ENCODE assay signal across 1 cellular context in the genomic region with DNA sequence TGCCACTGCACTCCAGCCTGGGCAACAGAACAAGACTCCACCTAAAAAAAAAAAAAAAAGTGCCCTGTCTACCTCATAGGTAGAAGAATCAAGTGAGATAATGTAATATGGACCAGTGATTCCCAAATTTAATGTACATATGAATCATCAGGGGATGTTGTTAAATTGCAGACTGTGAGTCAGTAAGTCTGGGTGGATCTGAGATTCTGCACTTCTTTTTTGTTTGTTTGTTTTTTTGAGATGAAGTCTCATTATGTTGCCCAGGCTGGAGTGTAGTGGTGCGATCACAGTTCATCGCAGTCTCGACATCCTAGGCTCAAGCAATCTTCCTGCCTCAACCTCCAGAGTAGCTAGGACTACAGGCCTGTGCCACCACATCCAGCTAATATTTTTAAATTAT.
TF ChIP-seq lines count a peak whose summit lies in the region.

No MANE protein-coding gene starts in this region.

TF ChIP-seq in HEK293, 187 proteins besides CTCF, POLR2A, EP300 and RAD21 (continued from another document and continues in another):
- TF ChIP-seq, protein P1, sequence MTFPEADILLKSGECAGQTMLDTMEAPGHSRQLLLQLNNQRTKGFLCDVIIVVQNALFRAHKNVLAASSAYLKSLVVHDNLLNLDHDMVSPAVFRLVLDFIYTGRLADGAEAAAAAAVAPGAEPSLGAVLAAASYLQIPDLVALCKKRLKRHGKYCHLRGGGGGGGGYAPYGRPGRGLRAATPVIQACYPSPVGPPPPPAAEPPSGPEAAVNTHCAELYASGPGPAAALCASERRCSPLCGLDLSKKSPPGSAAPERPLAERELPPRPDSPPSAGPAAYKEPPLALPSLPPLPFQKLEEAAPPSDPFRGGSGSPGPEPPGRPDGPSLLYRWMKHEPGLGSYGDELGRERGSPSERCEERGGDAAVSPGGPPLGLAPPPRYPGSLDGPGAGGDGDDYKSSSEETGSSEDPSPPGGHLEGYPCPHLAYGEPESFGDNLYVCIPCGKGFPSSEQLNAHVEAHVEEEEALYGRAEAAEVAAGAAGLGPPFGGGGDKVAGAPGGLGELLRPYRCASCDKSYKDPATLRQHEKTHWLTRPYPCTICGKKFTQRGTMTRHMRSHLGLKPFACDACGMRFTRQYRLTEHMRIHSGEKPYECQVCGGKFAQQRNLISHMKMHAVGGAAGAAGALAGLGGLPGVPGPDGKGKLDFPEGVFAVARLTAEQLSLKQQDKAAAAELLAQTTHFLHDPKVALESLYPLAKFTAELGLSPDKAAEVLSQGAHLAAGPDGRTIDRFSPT (tag by site-specific recombination; IDR thresholded peaks at IDR 0.05): peak; percentile 67; the same call in 1 of the 2 replicates
- TF ChIP-seq GLIS1 (tag by site-specific recombination; IDR thresholded peaks at IDR 0.05) (no peak), ZNF266 (tag by site-specific recombination; IDR thresholded peaks at IDR 0.05; ENCODE audit: low read depth) (no peak), ZSCAN30 (tag by site-specific recombination; IDR thresholded peaks at IDR 0.05) (no peak), ZBTB44 (tag by site-specific recombination; IDR thresholded peaks at IDR 0.05) (no peak), KLF8 (tag by site-specific recombination; IDR thresholded peaks at IDR 0.05) (peak; percentile 68; the same call in 1 of the 2 replicates), ZNF571 (tag by site-specific recombination; IDR thresholded peaks at IDR 0.05) (no peak), ZNF157 (tag by site-specific recombination; IDR thresholded peaks at IDR 0.05) (no peak), FEZF1 (tag by site-specific recombination; IDR thresholded peaks at IDR 0.05) (no peak), ZNF830 (tag by site-specific recombination; IDR thresholded peaks at IDR 0.05; ENCODE audit: low read depth) (no peak), ZNF416 (tag by site-specific recombination; IDR thresholded peaks at IDR 0.05) (no peak), RBAK (tag by site-specific recombination; IDR thresholded peaks at IDR 0.05) (0 out of 2 replicates have a peak, but pooled peaks have one; percentile 17), OSR2 (tag by site-specific recombination; IDR thresholded peaks at IDR 0.05) (no peak; the same call in 1 of the 2 replicates), ATF2 (tag by site-specific recombination; IDR thresholded peaks at IDR 0.05; ENCODE audit: low read depth) (no peak), YY2 (tag by site-specific recombination; IDR thresholded peaks at IDR 0.05) (no peak), EGR2 (tag by site-specific recombination; IDR thresholded peaks at IDR 0.05; ENCODE audit: low read depth) (no peak), SETDB1 (IDR thresholded peaks at IDR 0.05; ENCODE audit: insufficient read length, low read length) (no peak), ZNF391 (tag by site-specific recombination; IDR thresholded peaks at IDR 0.05; ENCODE audit: borderline replicate concordance, low read depth) (no peak), ZNF24 (tag by site-specific recombination; IDR thresholded peaks at IDR 0.05) (no peak), ZNF658 (tag by site-specific recombination; IDR thresholded peaks at IDR 0.05) (no peak), ZNF280C (tag by site-specific recombination; IDR thresholded peaks at IDR 0.05) (no peak), ZNF76 (tag by site-specific recombination; IDR thresholded peaks at IDR 0.05; ENCODE audit: borderline replicate concordance, low read depth) (no peak), ZFP41 (tag by site-specific recombination; IDR thresholded peaks at IDR 0.05; ENCODE audit: borderline replicate concordance) (no peak), ZNF155 (tag by site-specific recombination; IDR thresholded peaks at IDR 0.05) (no peak), TRIM28 (IDR thresholded peaks at IDR 0.05; ENCODE audit: borderline replicate concordance, low read length) (peak; percentile 9; the same call in 1 of the 2 replicates), ZNF777 (tag by site-specific recombination; IDR thresholded peaks at IDR 0.05; ENCODE audit: borderline replicate concordance) (no peak), ZBTB10 (tag by site-specific recombination; IDR thresholded peaks at IDR 0.05) (no peak), OVOL3 (tag by site-specific recombination; IDR thresholded peaks at IDR 0.05) (no peak), ZNF596 (tag by site-specific recombination; IDR thresholded peaks at IDR 0.05) (no peak), ZSCAN5A (tag by site-specific recombination; IDR thresholded peaks at IDR 0.05) (no peak), ZNF274 (IDR thresholded peaks at IDR 0.05; ENCODE audit: low read length) (no peak), ZNF274 (tag by site-specific recombination; IDR thresholded peaks at IDR 0.05; ENCODE audit: borderline replicate concordance) (no peak), ZNF48 (tag by site-specific recombination; IDR thresholded peaks at IDR 0.05) (no peak), SALL2 (tag by site-specific recombination; IDR thresholded peaks at IDR 0.05; ENCODE audit: borderline replicate concordance) (no peak), ZFP37 (tag by site-specific recombination; IDR thresholded peaks at IDR 0.05) (no peak), ZNF514 (tag by site-specific recombination; IDR thresholded peaks at IDR 0.05) (no peak)
- TF ChIP-seq, protein P2, sequence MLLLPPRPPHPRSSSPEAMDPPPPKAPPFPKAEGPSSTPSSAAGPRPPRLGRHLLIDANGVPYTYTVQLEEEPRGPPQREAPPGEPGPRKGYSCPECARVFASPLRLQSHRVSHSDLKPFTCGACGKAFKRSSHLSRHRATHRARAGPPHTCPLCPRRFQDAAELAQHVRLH (tag by site-specific recombination; IDR thresholded peaks at IDR 0.05): no peak
- TF ChIP-seq, protein P3, sequence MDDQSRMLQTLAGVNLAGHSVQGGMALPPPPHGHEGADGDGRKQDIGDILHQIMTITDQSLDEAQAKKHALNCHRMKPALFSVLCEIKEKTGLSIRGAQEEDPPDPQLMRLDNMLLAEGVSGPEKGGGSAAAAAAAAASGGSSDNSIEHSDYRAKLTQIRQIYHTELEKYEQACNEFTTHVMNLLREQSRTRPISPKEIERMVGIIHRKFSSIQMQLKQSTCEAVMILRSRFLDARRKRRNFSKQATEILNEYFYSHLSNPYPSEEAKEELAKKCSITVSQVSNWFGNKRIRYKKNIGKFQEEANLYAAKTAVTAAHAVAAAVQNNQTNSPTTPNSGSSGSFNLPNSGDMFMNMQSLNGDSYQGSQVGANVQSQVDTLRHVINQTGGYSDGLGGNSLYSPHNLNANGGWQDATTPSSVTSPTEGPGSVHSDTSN (CRISPR knock-in tag; IDR thresholded peaks at IDR 0.05): no peak
- TF ChIP-seq, protein P4, sequence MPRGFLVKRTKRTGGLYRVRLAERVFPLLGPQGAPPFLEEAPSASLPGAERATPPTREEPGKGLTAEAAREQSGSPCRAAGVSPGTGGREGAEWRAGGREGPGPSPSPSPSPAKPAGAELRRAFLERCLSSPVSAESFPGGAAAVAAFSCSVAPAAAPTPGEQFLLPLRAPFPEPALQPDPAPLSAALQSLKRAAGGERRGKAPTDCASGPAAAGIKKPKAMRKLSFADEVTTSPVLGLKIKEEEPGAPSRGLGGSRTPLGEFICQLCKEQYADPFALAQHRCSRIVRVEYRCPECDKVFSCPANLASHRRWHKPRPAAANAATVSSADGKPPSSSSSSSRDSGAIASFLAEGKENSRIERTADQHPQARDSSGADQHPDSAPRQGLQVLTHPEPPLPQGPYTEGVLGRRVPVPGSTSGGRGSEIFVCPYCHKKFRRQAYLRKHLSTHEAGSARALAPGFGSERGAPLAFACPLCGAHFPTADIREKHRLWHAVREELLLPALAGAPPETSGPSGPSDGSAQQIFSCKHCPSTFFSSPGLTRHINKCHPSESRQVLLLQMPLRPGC (tag by site-specific recombination; IDR thresholded peaks at IDR 0.05): 0 out of 2 replicates have a peak, but pooled peaks have one; percentile 50
- TF ChIP-seq, protein P5, sequence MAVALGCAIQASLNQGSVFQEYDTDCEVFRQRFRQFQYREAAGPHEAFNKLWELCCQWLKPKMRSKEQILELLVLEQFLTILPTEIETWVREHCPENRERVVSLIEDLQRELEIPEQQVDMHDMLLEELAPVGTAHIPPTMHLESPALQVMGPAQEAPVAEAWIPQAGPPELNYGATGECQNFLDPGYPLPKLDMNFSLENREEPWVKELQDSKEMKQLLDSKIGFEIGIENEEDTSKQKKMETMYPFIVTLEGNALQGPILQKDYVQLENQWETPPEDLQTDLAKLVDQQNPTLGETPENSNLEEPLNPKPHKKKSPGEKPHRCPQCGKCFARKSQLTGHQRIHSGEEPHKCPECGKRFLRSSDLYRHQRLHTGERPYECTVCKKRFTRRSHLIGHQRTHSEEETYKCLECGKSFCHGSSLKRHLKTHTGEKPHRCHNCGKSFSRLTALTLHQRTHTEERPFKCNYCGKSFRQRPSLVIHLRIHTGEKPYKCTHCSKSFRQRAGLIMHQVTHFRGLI (tag by site-specific recombination; IDR thresholded peaks at IDR 0.05): no peak
- TF ChIP-seq, protein P6, sequence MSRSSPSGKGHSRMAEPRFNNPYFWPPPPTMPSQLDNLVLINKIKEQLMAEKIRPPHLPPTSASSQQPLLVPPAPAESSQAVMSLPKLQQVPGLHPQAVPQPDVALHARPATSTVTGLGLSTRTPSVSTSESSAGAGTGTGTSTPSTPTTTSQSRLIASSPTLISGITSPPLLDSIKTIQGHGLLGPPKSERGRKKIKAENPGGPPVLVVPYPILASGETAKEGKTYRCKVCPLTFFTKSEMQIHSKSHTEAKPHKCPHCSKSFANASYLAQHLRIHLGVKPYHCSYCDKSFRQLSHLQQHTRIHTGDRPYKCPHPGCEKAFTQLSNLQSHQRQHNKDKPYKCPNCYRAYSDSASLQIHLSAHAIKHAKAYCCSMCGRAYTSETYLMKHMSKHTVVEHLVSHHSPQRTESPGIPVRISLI (tag by site-specific recombination; IDR thresholded peaks at IDR 0.05): no peak; the same call in 1 of the 2 replicates
